12 cellular contexts compared by ENCODE assay signal in genomic region chr6:15443119-15443518, GRCh38.
A peak's percentile ranks its signal among the peaks of the same experiment; 100 is the strongest.
DNase-seq lines count a peak whose midpoint lies in the region; ATAC-seq and TF ChIP-seq lines count a peak whose summit lies in the region.
"Had no signal": no experiment of that assay in that cellular context is flagged by ENCODE, and none has a peak within 500 bp of the region (broad histone marks: within the 10 kb centered on the region; RNA-seq: fewer than 3 reads in every experiment).

No MANE protein-coding gene starts in this region.

- no peaks in the 10 kb centered on the region for H3K36me3 ChIP-seq in aorta (ENCODE audit: control insufficient read depth in 1 of 2, insufficient read depth in 2 of 2, low read length in 1 of 2)
- H3K36me3 ChIP-seq: adrenal gland had no signal

- no peaks in the 10 kb centered on the region for H3K27me3 ChIP-seq in foreskin keratinocyte
- H3K27me3 ChIP-seq in aorta (ENCODE audit: control insufficient read depth in 1 of 2, insufficient read depth in 2 of 2, low read length in 1 of 2): no peaks in the 10 kb centered on the region
- H3K27me3 ChIP-seq: adrenal gland had no signal

- WGBS in aorta, 2 donors: 33 to 39% methylated on average over 3 of the region's 3 CpGs

- DNase-seq in A172 (ENCODE audit: low spot score) (peak; percentile 65), HCEC 1CT (peak; percentile 94), SKM-1 (lab: John Stamatoyannopoulos, UW; ENCODE audit: unreplicated experiment) (peak; percentile 22), foreskin keratinocyte (peak; percentile 49 to 72), aorta (no peak), NCI-H2081 treated with DMSO at 0.1 percent for 48 hours (lab: John Stamatoyannopoulos, UW) (no peak)
- DNase-seq: activated CD4-positive, alpha-beta T cell treated with anti-CD3 and anti-CD28 coated beads for 1 hour; CD4-positive, CD25-positive, alpha-beta regulatory T cell; H7 had no signal

- no peak for TF ChIP-seq CTCF in foreskin keratinocyte (conservative IDR thresholded peaks at IDR 0.05)

- ATAC-seq in foreskin keratinocyte (peak; percentile 85), aorta (ENCODE audit: low FRiP score) (no peak), GM21737 (IDR thresholded peaks at IDR 0.05; ENCODE audit: unreplicated experiment) (no peak), HG03097 (IDR thresholded peaks at IDR 0.05; ENCODE audit: low FRiP score, unreplicated experiment) (no peak)

- H3K4me3 ChIP-seq in aorta (ENCODE audit: low read length in 2 of 2): no peak overlapping the region
- H3K4me3 ChIP-seq: adrenal gland had no signal

- no peak overlapping the region for H3K27ac ChIP-seq in foreskin keratinocyte
- H3K27ac ChIP-seq in aorta (ENCODE audit: low read depth in 1 of 2, low read length in 2 of 2): no peak overlapping the region
- H3K27ac ChIP-seq: adrenal gland had no signal

- intact Hi-C loops in aorta (cut with DNase I): loop anchor here in 1 of 2 donors (5.0 kb wide), 1 partner anchor 196 kb away; the partner anchor contains the start of gene JARID2

- H3K4me1 ChIP-seq in foreskin keratinocyte (peaks cover 30% of the 10 kb centered on the region), aorta (ENCODE audit: control insufficient read depth in 1 of 2, insufficient read depth in 2 of 2, low read length in 2 of 2) (peaks cover 0 to 3% of the 10 kb centered on the region in 2 donors)

- no peaks in the 10 kb centered on the region for H3K9me3 ChIP-seq in aorta (ENCODE audit: control insufficient read depth, low read length)
- H3K9me3 ChIP-seq: adrenal gland had no signal

Comparison
In these comparisons a context has a peak if more than half of its experiments do, and no peak if none do; other contexts are left out.
1. DNase-seq: peak in A172 (single experiment), HCEC 1CT (single experiment), SKM-1 (single experiment) and foreskin keratinocyte (2 of 2); none in aorta (0 of 2) and NCI-H2081 treated with DMSO at 0.1 percent for 48 hours (single experiment).